Comparison of ENCODE assay signal across 28 cellular contexts in genomic region chrX:140157143-140157542, GRCh38.
"Had no signal": no experiment of that assay in that cellular context is flagged by ENCODE, and none has a peak within 500 bp of the region (broad histone marks: within the 10 kb centered on the region; RNA-seq: fewer than 3 reads in every experiment).

No MANE protein-coding gene starts in this region.

- DNase-seq: hippocampal formation; left colon; left lung; lower lobe of right lung; mesenchymal stem cell; naive thymus-derived CD8-positive, alpha-beta T cell; nucleus accumbens; pancreas; posterior cingulate gyrus; retina; right cardiac atrium; stimulated activated CD4-positive, alpha-beta T cell treated with anti-CD3 and anti-CD28 coated beads, Interleukin-12 subunit alpha, Interleukin-12 subunit beta, amount 100 ng/mL, for 4 hours; stimulated activated CD4-positive, alpha-beta T cell treated with anti-CD3 and anti-CD28 coated beads, Interleukin-15, amount 100 ng/mL, for 24 hours; stimulated activated CD4-positive, alpha-beta T cell treated with anti-CD3 and anti-CD28 coated beads, Interleukin-2, amount 100 ng/mL, for 24 hours; stimulated activated CD4-positive, alpha-beta T cell treated with anti-CD3 and anti-CD28 coated beads, Interleukin-4, amount 100 ng/mL, for 1 hour; stimulated activated CD8-positive, alpha-beta memory T cell treated with anti-CD3 and anti-CD28 coated beads, Interleukin-4, amount 100 ng/mL, for 48 hours; stimulated activated naive CD4-positive, alpha-beta T cell treated with Interleukin-2 at 50 U/mL for 16 hours; stimulated activated naive CD8-positive, alpha-beta T cell treated with anti-CD3 and anti-CD28 coated beads, Interleukin-15, amount 100 ng/mL, for 72 hours; substantia nigra; uterus had no signal

- H3K4me1 Mint-ChIP-seq: naive thymus-derived CD8-positive, alpha-beta T cell; stimulated activated memory B cell treated with anti-CD40 and anti-IgM and Interleukin-4, amounts not matched to agents 10 μg/mL and 1 μg/mL and 100 μg/mL, for 72 hours; stimulated activated naive CD8-positive, alpha-beta T cell treated with anti-CD3 and anti-CD28 coated beads, Interleukin-15, amount 100 ng/mL, for 72 hours had no signal

- H3K27ac ChIP-seq: left lung, lower lobe of right lung, pancreas, prostate gland, skin epidermis, tibial nerve, uterus had no signal

- H3K27me3 Mint-ChIP-seq: naive thymus-derived CD8-positive, alpha-beta T cell; stimulated activated memory B cell treated with anti-CD40 and anti-IgM and Interleukin-4, amounts not matched to agents 10 μg/mL and 1 μg/mL and 100 μg/mL, for 72 hours; stimulated activated naive CD8-positive, alpha-beta T cell treated with anti-CD3 and anti-CD28 coated beads, Interleukin-15, amount 100 ng/mL, for 72 hours had no signal

- H3K36me3 Mint-ChIP-seq: naive thymus-derived CD8-positive, alpha-beta T cell; stimulated activated memory B cell treated with anti-CD40 and anti-IgM and Interleukin-4, amounts not matched to agents 10 μg/mL and 1 μg/mL and 100 μg/mL, for 72 hours; type B pancreatic cell had no signal

- H3K9me3 Mint-ChIP-seq: nephron; stimulated activated memory B cell treated with anti-CD40 and anti-IgM and Interleukin-4, amounts not matched to agents 10 μg/mL and 1 μg/mL and 100 μg/mL, for 72 hours; type B pancreatic cell had no signal

- H3K36me3 ChIP-seq: left lung, lower lobe of right lung, pancreas, prostate gland, tibial nerve, uterus had no signal

- H3K4me3 Mint-ChIP-seq: naive thymus-derived CD8-positive, alpha-beta T cell; nephron; neural crest cell; stimulated activated memory B cell treated with anti-CD40 and anti-IgM and Interleukin-4, amounts not matched to agents 10 μg/mL and 1 μg/mL and 100 μg/mL, for 72 hours; stimulated activated naive CD8-positive, alpha-beta T cell treated with anti-CD3 and anti-CD28 coated beads, Interleukin-15, amount 100 ng/mL, for 72 hours; type B pancreatic cell had no signal

- H3K4me1 ChIP-seq: left lung, lower lobe of right lung, pancreas, prostate gland, tibial nerve, uterus had no signal

- FAIRE-seq: keratinocyte, pancreas had no signal

- H3K27me3 ChIP-seq: left lung, pancreas, tibial nerve, uterus had no signal

- H3K9me3 ChIP-seq: left lung, lower lobe of right lung, pancreas, prostate gland, uterus had no signal

- H3K4me3 ChIP-seq: left lung, lower lobe of right lung, pancreas, prostate gland, skin epidermis, tibial nerve, uterus had no signal

- H3K27ac Mint-ChIP-seq: naive thymus-derived CD8-positive, alpha-beta T cell; nephron; stimulated activated memory B cell treated with anti-CD40 and anti-IgM and Interleukin-4, amounts not matched to agents 10 μg/mL and 1 μg/mL and 100 μg/mL, for 72 hours; stimulated activated naive CD8-positive, alpha-beta T cell treated with anti-CD3 and anti-CD28 coated beads, Interleukin-15, amount 100 ng/mL, for 72 hours; type B pancreatic cell had no signal
